In the genomic region with DNA sequence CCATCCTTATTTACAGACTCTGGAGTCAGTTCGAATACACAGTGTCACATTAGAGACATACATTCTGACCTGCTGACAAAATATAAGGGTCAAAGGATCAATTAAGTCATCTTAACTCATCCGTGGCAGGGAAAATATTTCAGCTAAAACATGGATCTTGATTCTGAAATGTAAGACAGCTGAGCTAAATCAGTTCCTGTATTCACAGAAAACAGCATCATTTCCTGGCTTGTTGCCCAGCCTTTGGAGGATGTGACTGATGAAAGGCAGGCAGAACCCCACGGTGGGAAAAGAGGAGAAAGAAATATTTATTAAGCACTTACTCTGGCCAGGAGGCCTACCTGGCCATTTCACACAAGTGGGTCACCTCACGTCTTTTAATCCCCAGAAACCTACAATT, we compare ENCODE assay signal across 7 cellular contexts.
DNase-seq lines count a peak whose midpoint lies in the region; ATAC-seq and TF ChIP-seq lines count a peak whose summit lies in the region.

No MANE protein-coding gene starts in this region.

- ATAC-seq in esophagus mucosa: no peak

- H3K4me2 ChIP-seq in GM23248 (ENCODE audit: unreplicated experiment) (no peak overlapping the region), mammary epithelial cell (ENCODE audit: insufficient read depth, low read depth, low read length) (no peak overlapping the region)

- H3K79me2 ChIP-seq in GM23248 (ENCODE audit: insufficient read depth) (no peaks in the 10 kb centered on the region), mammary epithelial cell (ENCODE audit: insufficient read depth, low read length) (no peaks in the 10 kb centered on the region)

- dilution Hi-C loops in mammary epithelial cell (cut with HindIII; ENCODE audit: low sequenced_read_pairs): no loop called here

- no peak overlapping the region for H3K27ac ChIP-seq in GM23248
- H3K27ac ChIP-seq in mammary epithelial cell (ENCODE audit: insufficient read depth, low read depth, low read length): no peak overlapping the region

- H2AFZ ChIP-seq in GM23248 (peak overlapping the region; percentile 58; the same call in 1 of the 2 replicates), mammary epithelial cell (ENCODE audit: low read depth, low read length) (no peak overlapping the region)

- DNase-seq in GM23248 (peak; percentile 66), NCI-H2171 (lab: John Stamatoyannopoulos, UW) (peak; percentile 57), mammary epithelial cell (peak; percentile 40), putamen (ENCODE audit: low spot score) (peak; percentile 8), germinal center (ENCODE audit: low spot score) (no peak), T-helper 2 cell (no peak)

- 8% methylated on average over 4 of the region's 4 CpGs for WGBS in GM23248 (ENCODE audit: low coverage in 1 of 2, low lambda C conversion rate in 2 of 2, missing lambda C conversion rate in 2 of 2), 2 experiments
- 48% methylated on average over 4 of the region's 4 CpGs for WGBS in mammary epithelial cell (ENCODE audit: low coverage, missing lambda C conversion rate)

- no peaks in the 10 kb centered on the region; the same call in none of the 2 replicates for H3K27me3 ChIP-seq in GM23248 (replicated peaks; ENCODE audit: insufficient read depth)
- no peaks in the 10 kb centered on the region for H3K27me3 ChIP-seq in mammary epithelial cell (ENCODE audit: insufficient read depth, low read length)

- H3K4me1 ChIP-seq in GM23248 (ENCODE audit: insufficient read depth) (0 out of 2 replicates have a peak, but pooled peaks cover 5% of the 10 kb centered on the region), mammary epithelial cell (ENCODE audit: insufficient read depth, low read length) (no peaks in the 10 kb centered on the region)

- H3K36me3 ChIP-seq in GM23248 (ENCODE audit: low read depth): no peaks in the 10 kb centered on the region
- no peaks in the 10 kb centered on the region for H3K36me3 ChIP-seq in mammary epithelial cell (ENCODE audit: insufficient read depth, low read length)

- H3F3A ChIP-seq in GM23248 (ENCODE audit: insufficient read depth): no peaks in the 10 kb centered on the region

- CTCF ChIA-PET in mammary epithelial cell (lab: Charles Lee; ENCODE audit: low non-redundant PET): no interaction called here

- H3K9me3 ChIP-seq in GM23248 (ENCODE audit: low read depth) (no peaks in the 10 kb centered on the region), mammary epithelial cell (replicated peaks; ENCODE audit: insufficient read depth, low read length) (no peaks in the 10 kb centered on the region)

- H4K20me1 ChIP-seq in GM23248 (ENCODE audit: insufficient read depth) (no peaks in the 10 kb centered on the region), mammary epithelial cell (ENCODE audit: insufficient read depth, low read length) (no peaks in the 10 kb centered on the region)

- H3K9me2 ChIP-seq in GM23248 (ENCODE audit: insufficient read depth): no peaks in the 10 kb centered on the region

- intact Hi-C loops in mammary epithelial cell (cut with micrococcal nuclease): no loop called here

- H3K9ac ChIP-seq in GM23248 (no peak overlapping the region), mammary epithelial cell (ENCODE audit: insufficient read depth, low read length) (no peak overlapping the region)

- no peak for TF ChIP-seq CTCF in mammary epithelial cell (conservative IDR thresholded peaks at IDR 0.05 in 1 of 2, IDR thresholded peaks at IDR 0.05 in 1 of 2; ENCODE audit: extremely low read depth in 1 of 2, insufficient read depth in 1 of 2, low read depth in 1 of 2, low read length in 2 of 2)

- H3K4me3 ChIP-seq in GM23248 (no peak overlapping the region), mammary epithelial cell (replicated peaks in 1 of 3; ENCODE audit: insufficient read depth in 1 of 3, low read depth in 2 of 3, low read length in 3 of 3) (no peak overlapping the region)

- in situ Hi-C loops in GM23248 (cut with MboI): loop anchor here (10.0 kb wide), 1 partner anchor 59 kb away; no protein-coding TSS in a partner anchor
- in situ Hi-C loops in mammary epithelial cell (cut with MboI; ENCODE audit: low sequenced_read_pairs in 2 of 2): no loop called here

- BruUV-seq in mammary epithelial cell (replicated peaks; lab: Mats Ljungman, UMichigan): no TSS peak

Comparison
In these comparisons a context has a peak if more than half of its experiments do, and no peak if none do; other contexts are left out.
1. DNase-seq: peak in GM23248 (single experiment), NCI-H2171 (single experiment), mammary epithelial cell (single experiment) and putamen (single experiment); none in germinal center (single experiment) and T-helper 2 cell (0 of 5).